11 cellular contexts compared by ENCODE assay signal in the genomic region with DNA sequence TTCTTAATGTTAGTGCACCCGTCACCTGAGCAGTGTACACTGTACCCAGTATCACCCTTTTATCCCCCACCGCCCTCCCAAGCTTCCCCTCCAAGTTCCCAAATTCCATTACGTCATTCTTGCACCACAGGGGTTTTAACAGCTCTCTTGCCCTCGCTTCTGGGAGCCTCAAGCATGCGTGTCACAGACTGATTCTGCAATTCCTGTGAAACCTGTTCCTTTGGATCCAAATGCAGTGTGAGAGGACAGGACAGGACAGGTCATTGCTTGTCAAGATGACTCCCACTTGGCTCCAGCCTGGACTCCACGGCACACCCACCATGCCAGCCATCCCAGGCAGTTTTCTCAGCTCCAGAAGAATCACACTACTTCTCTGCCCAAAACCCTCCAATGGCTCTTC. TPM values are rescaled to one million over a fixed set of nuclear protein-coding genes. Genes with fewer than 3 reads are reported as not detected.
A peak's percentile ranks its signal among the peaks of the same experiment; 100 is the strongest.
DNase-seq lines count a peak whose midpoint lies in the region; FAIRE-seq and TF ChIP-seq lines count a peak whose summit lies in the region.
"Had no signal": no experiment of that assay in that cellular context is flagged by ENCODE, and none has a peak within 500 bp of the region (broad histone marks: within the 10 kb centered on the region; RNA-seq: fewer than 3 reads in every experiment).

No MANE protein-coding gene starts in this region.

- in situ Hi-C loops in brain microvascular endothelial cell (cut with HindIII; ENCODE audit: low pct_ligation_motif_present, low sequenced_read_pairs) = no loop called here

- no peaks in the 10 kb centered on the region for H3K9me3 ChIP-seq in HUES64 (ENCODE audit: insufficient read depth, low read depth, low read length)
- no peaks in the 10 kb centered on the region for H3K9me3 ChIP-seq in spleen

- 75% methylated on average over 6 of the region's 6 CpGs for WGBS in HUES64
- WGBS in spleen, 5 donors = 51 to 87% (median 70%) methylated on average over 6 of the region's 6 CpGs

- TF ChIP-seq POLR2A in spleen (IDR thresholded peaks at IDR 0.05) = no peak

- TF ChIP-seq CTCF in bronchial epithelial cell (IDR thresholded peaks at IDR 0.05; ENCODE audit: insufficient read depth, low read length, severe bottlenecking) (no peak), spleen (IDR thresholded peaks at IDR 0.05 in 8 of 11, conservative IDR thresholded peaks at IDR 0.05 in 3 of 11) (no peak), brain microvascular endothelial cell (IDR thresholded peaks at IDR 0.05; ENCODE audit: low read depth, low read length, missing control alignments) (no peak)

- H3K27ac ChIP-seq in HUES64 (ENCODE audit: low read depth, low read length) (peak overlapping the region; percentile 33; the same call in 1 of the 2 replicates), spleen (peak overlapping the region; percentile 33 to 70 (median 52)), brain microvascular endothelial cell (no peak overlapping the region)

- peak; percentile 99 for FAIRE-seq in bronchial epithelial cell (lab: Jason Lieb, UNC)

- intact Hi-C loops in spleen (cut with DNase I; ENCODE audit: low total_unique reads) = no loop called here

- H3K9ac ChIP-seq in HUES64 (ENCODE audit: low read depth, low read length) = no peak overlapping the region

- peaks cover 9% of the 10 kb centered on the region; the same call in 1 of the 2 replicates for H3K4me1 ChIP-seq in HUES64 (ENCODE audit: insufficient read depth, low read length)
- peaks cover 0 to 54% (median 17%) of the 10 kb centered on the region in 6 donors for H3K4me1 ChIP-seq in spleen

- DNase-seq in bronchial epithelial cell (ENCODE audit: low read depth) (peak; percentile 100), iPS DF 19.7 (ENCODE audit: low read depth, low spot score) (peak; percentile 50), spleen (no peak), COLO829 (ENCODE audit: low spot score) (no peak), brain microvascular endothelial cell (no peak)
- DNase-seq in activated CD8-positive, alpha-beta memory T cell treated with anti-CD3 and anti-CD28 coated beads, Interleukin-2, amount 50 U/mL, for 48 hours = no peak
- DNase-seq: activated CD8-positive, alpha-beta memory T cell treated with anti-CD3 and anti-CD28 coated beads, Interleukin-2, amount 10 ng/mL, durations not matched to agents 7 days and 5 days; NCI-H187 treated with DMSO at 0.1 percent for 48 hours; stimulated activated CD4-positive, alpha-beta T cell treated with anti-CD3 and anti-CD28 coated beads, Interleukin-4, amount 100 ng/mL, for 1 hour; stimulated activated naive CD8-positive, alpha-beta T cell treated with anti-CD3 and anti-CD28 coated beads, Interleukin-15, Interleukin-2, amounts not matched to agents 100 U/mL and 50 U/mL, for 24 hours had no signal

- peaks cover 75% of the 10 kb centered on the region for H3K36me3 ChIP-seq in HUES64 (ENCODE audit: insufficient read depth, low read length)
- peaks cover 15% of the 10 kb centered on the region for H3K36me3 ChIP-seq in bronchial epithelial cell (ENCODE audit: control insufficient read depth, insufficient read depth, low read length)
- peaks cover 0 to 93% (median 63%) of the 10 kb centered on the region in 6 donors for H3K36me3 ChIP-seq in spleen
- peaks cover 39% of the 10 kb centered on the region for H3K36me3 ChIP-seq in brain microvascular endothelial cell (replicated peaks)

- H3K4me3 ChIP-seq in HUES64 (ENCODE audit: low read length) = no peak overlapping the region
- H3K4me3 ChIP-seq in bronchial epithelial cell (ENCODE audit: low read depth, low read length) = peak overlapping the region; percentile 33
- no peak overlapping the region for H3K4me3 ChIP-seq in spleen
- no peak overlapping the region for H3K4me3 ChIP-seq in brain microvascular endothelial cell (ENCODE audit: low read depth, low read length)

- H3K27me3 ChIP-seq in HUES64 (ENCODE audit: insufficient read depth, low read length) (no peaks in the 10 kb centered on the region), bronchial epithelial cell (ENCODE audit: control insufficient read depth, insufficient read depth, low read length) (no peaks in the 10 kb centered on the region), spleen (replicated peaks in 1 of 7) (no peaks in the 10 kb centered on the region), brain microvascular endothelial cell (replicated peaks) (no peaks in the 10 kb centered on the region)

RNA-seq across cellular contexts. Expression of gene CYB5D2, which starts 44.1 kb away (rescaled TPM):
- polyA plus RNA-seq in HUES64 (2013, experiment 1 of 2) = 9.3 TPM
- 8.5 TPM for polyA plus RNA-seq in HUES64 (2013, experiment 2 of 2)
- 12.9 and 13.3 TPM in 2 replicates for total RNA-seq in bronchial epithelial cell
- 10 to 100 TPM in 6 of 7 donors, 1 to 10 TPM in 1; 7.5 to 24.7 (median 16.3) TPM for total RNA-seq in spleen
- 10 to 100 TPM in 2 of 3 donors, 1 to 10 TPM in 1; 9.7 to 14.7 (median 11.0) TPM for polyA plus RNA-seq in spleen

RNA-seq across cellular contexts. Expression of gene ZZEF1, which starts 44.2 kb away (rescaled TPM):
- polyA plus RNA-seq in HUES64 (2013, experiment 1 of 2) = 7.6 TPM
- 6.9 TPM for polyA plus RNA-seq in HUES64 (2013, experiment 2 of 2)
- total RNA-seq in bronchial epithelial cell (17.1 and 19.7 TPM in 2 replicates), spleen (100 to 1,000 TPM in 6 of 7 donors, 10 to 100 TPM in 1; 70.1 to 153 (median 111) TPM)
- polyA plus RNA-seq in spleen = 10 to 100 TPM in 1 of 3 donors, 1 to 10 TPM in 2; 5.3 to 12.7 (median 5.5) TPM

Comparison
In these comparisons a context has a peak if more than half of its experiments do, and no peak if none do; other contexts are left out.
1. DNase-seq: peak in bronchial epithelial cell (single experiment) and iPS DF 19.7 (single experiment); none in spleen (single experiment), activated CD8-positive, alpha-beta memory T cell treated with anti-CD3 and anti-CD28 coated beads, Interleukin-2, amount 50 U/mL, for 48 hours (single experiment), COLO829 (single experiment) and brain microvascular endothelial cell (single experiment).